9 cellular contexts compared by ENCODE assay signal in the genomic region with DNA sequence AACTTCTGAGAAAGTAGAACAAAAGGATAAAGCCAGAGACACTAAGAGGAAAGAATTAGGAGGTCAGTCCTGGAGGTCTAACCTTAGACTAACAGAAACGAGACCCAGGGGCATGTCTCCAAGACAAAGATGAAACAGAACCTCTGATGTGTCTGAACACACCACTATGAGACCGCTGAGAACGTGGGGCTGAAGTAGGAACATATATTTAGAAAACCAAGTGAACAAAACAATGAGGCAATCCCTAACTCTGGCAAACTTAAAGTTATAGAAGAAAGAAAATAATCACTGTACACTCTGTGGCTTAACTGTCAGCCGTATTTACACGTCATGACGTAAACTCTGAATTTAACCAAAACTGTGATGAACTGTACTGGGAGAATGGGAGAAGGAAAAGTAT. TPM values are rescaled to one million over a fixed set of nuclear protein-coding genes. Genes with fewer than 3 reads are reported as not detected.
DNase-seq lines count a peak whose midpoint lies in the region; ATAC-seq and TF ChIP-seq lines count a peak whose summit lies in the region.
"Had no signal": no experiment of that assay in that cellular context is flagged by ENCODE, and none has a peak within 500 bp of the region (broad histone marks: within the 10 kb centered on the region; RNA-seq: fewer than 3 reads in every experiment).

No MANE protein-coding gene starts in this region.

- H3K9me3 ChIP-seq in adipocyte (ENCODE audit: control insufficient read depth, low read length): no peaks in the 10 kb centered on the region
- H3K9me3 ChIP-seq in gastroesophageal sphincter: no peaks in the 10 kb centered on the region
- no peaks in the 10 kb centered on the region for H3K9me3 ChIP-seq in sigmoid colon

- H3K27me3 ChIP-seq in H7 (ENCODE audit: control insufficient read depth, insufficient read depth, low read length) (no peaks in the 10 kb centered on the region), adipocyte (replicated peaks; ENCODE audit: control insufficient read depth, insufficient read depth, low read length) (no peaks in the 10 kb centered on the region), gastroesophageal sphincter (no peaks in the 10 kb centered on the region), sigmoid colon (no peaks in the 10 kb centered on the region)

- intact Hi-C loops in sigmoid colon (cut with DNase I): no loop called here

- TF ChIP-seq EP300 in gastroesophageal sphincter (IDR thresholded peaks at IDR 0.05) (no peak), sigmoid colon (IDR thresholded peaks at IDR 0.05) (no peak)

- peak overlapping the region; percentile 90 to 100 (median 96) for H3K27ac ChIP-seq in gastroesophageal sphincter
- H3K27ac ChIP-seq in sigmoid colon: peak overlapping the region; percentile 92 to 98 (median 96)

- TF ChIP-seq POLR2A in gastroesophageal sphincter (IDR thresholded peaks at IDR 0.05): no peak
- TF ChIP-seq POLR2A in sigmoid colon (IDR thresholded peaks at IDR 0.05): no peak

- H3K4me3 ChIP-seq in H7 (ENCODE audit: insufficient read depth, low read depth, low read length) (no peak overlapping the region), adipocyte (ENCODE audit: low read length) (no peak overlapping the region), gastroesophageal sphincter (no peak overlapping the region), sigmoid colon (no peak overlapping the region)

- peak; percentile 36 for DNase-seq in H7
- peak; percentile 44 for DNase-seq in adipocyte (ENCODE audit: low read depth)
- no peak for DNase-seq in sigmoid colon
- DNase-seq in SKM-1 (lab: John Stamatoyannopoulos, UW; ENCODE audit: unreplicated experiment): no peak
- DNase-seq in NCI-H1930 (lab: John Stamatoyannopoulos, UW): no peak
- DNase-seq in RKO (ENCODE audit: low spot score): no peak
- DNase-seq: NCI-H1417 treated with DMSO at 0.1 percent for 48 hours had no signal

- H3K4me1 ChIP-seq in adipocyte (ENCODE audit: control insufficient read depth, insufficient read depth, low read length) (peaks cover 72% of the 10 kb centered on the region), gastroesophageal sphincter (peaks cover 26 to 84% (median 66%) of the 10 kb centered on the region in 3 donors), sigmoid colon (peaks cover 0 to 98% (median 90%) of the 10 kb centered on the region in 4 donors)

- 26 to 30% methylated on average over 6 of the region's 6 CpGs for WGBS in gastroesophageal sphincter (ENCODE audit: low coverage in 1 of 2), 2 donors
- WGBS in sigmoid colon, 2 donors: 79 to 84% methylated on average over 6 of the region's 6 CpGs

- ATAC-seq in gastroesophageal sphincter (no peak), GM19455 (IDR thresholded peaks at IDR 0.05; ENCODE audit: unreplicated experiment) (no peak)

- peaks cover 35% of the 10 kb centered on the region for H3K36me3 ChIP-seq in H7 (replicated peaks; ENCODE audit: control insufficient read depth, insufficient read depth, low read length)
- peaks cover 52% of the 10 kb centered on the region for H3K36me3 ChIP-seq in adipocyte (ENCODE audit: control insufficient read depth, insufficient read depth, low read length, severe bottlenecking)
- peaks cover 0 to 47% of the 10 kb centered on the region in 2 donors for H3K36me3 ChIP-seq in gastroesophageal sphincter
- peaks cover 0 to 40% (median 31%) of the 10 kb centered on the region in 4 donors for H3K36me3 ChIP-seq in sigmoid colon

- peak overlapping the region; percentile 73 for H3K9ac ChIP-seq in adipocyte (ENCODE audit: low read length)

- TF ChIP-seq CTCF in gastroesophageal sphincter (IDR thresholded peaks at IDR 0.05) (no peak), sigmoid colon (IDR thresholded peaks at IDR 0.05) (no peak)

RNA-seq across cellular contexts. Expression of a gene that starts 17.9 kb away (rescaled TPM):
- 25.8 and 28.9 TPM in 2 replicates for total RNA-seq in H7 (2014; rRNA removed; shearing (Covaris generic))
- total RNA-seq in gastroesophageal sphincter (100 to 1,000 TPM in 1 of 4 donors, 10 to 100 TPM in 3; 76.8 to 104 (median 94.5) TPM), sigmoid colon (100 to 1,000 TPM in 2 of 4 donors, 10 to 100 TPM in 2; 82.8 to 123 (median 101) TPM)
- polyA plus RNA-seq in sigmoid colon: 10 to 100 TPM; 53.5 to 79.8 (median 54.2) TPM

RNA-seq across cellular contexts. Expression of a gene that starts 18.2 kb away (rescaled TPM):
- total RNA-seq in H7 (2014; rRNA removed; shearing (Covaris generic)): 17.0 and 30.8 TPM in 2 replicates
- 10 to 100 TPM; 45.2 to 63.6 (median 62.8) TPM for total RNA-seq in gastroesophageal sphincter
- total RNA-seq in sigmoid colon: 10 to 100 TPM; 48.4 to 67.7 (median 56.2) TPM
- 10 to 100 TPM; 15.3 to 20.8 (median 16.2) TPM for polyA plus RNA-seq in sigmoid colon

Comparison
In these comparisons a context has a peak if more than half of its experiments do, and no peak if none do; other contexts are left out.
1. DNase-seq: peak in H7 (single experiment) and adipocyte (single experiment); none in sigmoid colon (single experiment), SKM-1 (single experiment), NCI-H1930 (0 of 2) and RKO (single experiment).